11 cellular contexts compared by ENCODE assay signal in the genomic region with DNA sequence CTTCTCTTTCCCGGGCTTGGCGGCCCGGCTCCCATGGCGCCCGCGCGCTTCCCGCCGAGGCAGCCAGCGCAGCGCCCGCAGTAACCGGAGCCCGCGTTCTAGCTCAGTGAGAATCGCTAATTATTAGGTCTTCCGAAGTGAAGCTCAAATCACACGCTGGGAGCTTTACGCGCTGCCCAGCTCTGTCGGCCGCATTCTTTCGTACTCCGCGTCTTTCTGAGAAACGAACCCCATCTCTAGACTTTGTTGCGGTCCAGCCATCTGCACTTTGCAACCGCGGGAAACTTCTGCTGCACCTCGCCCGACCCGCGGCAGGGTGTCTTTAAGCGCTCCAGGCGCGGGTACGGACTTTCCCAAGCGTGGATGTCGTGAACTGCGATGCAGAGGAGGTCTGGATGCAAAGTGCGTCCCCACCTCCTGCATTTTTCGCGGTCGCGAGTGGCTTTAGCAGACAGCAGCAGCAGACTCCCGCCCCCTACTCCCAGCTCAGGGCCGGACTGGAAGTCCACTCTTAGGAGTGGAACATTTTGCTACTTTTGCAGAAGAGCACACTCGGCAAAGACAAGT. TPM values are rescaled to one million over a fixed set of nuclear protein-coding genes. Genes with fewer than 3 reads are reported as not detected.
DNase-seq lines count a peak whose midpoint lies in the region; ATAC-seq and TF ChIP-seq lines count a peak whose summit lies in the region.
"Had no signal": no experiment of that assay in that cellular context is flagged by ENCODE, and none has a peak within 500 bp of the region (broad histone marks: within the 10 kb centered on the region; RNA-seq: fewer than 3 reads in every experiment).

No MANE protein-coding gene starts in this region.

- H3K27me3 ChIP-seq in esophagus squamous epithelium (peaks cover 62 to 100% (median 89%) of the 10 kb centered on the region in 4 donors), spleen (replicated peaks in 1 of 7) (peaks cover 27 to 100% (median 100%) of the 10 kb centered on the region in 7 donors)

- H3K4me1 Mint-ChIP-seq in activated CD4-positive, alpha-beta T cell treated with anti-CD3 and anti-CD28 coated beads, Interleukin-2, amount 10 ng/mL, durations not matched to agents 7 days and 5 days: peaks cover 15% of the 10 kb centered on the region

- POLR2A ChIA-PET in activated CD4-positive, alpha-beta T cell treated with anti-CD3 and anti-CD28 coated beads, Interleukin-2, amount 10 ng/mL, durations not matched to agents 7 days and 5 days (lab: Charles Lee): no interaction called here

- H3K36me3 ChIP-seq in esophagus squamous epithelium: no peaks in the 10 kb centered on the region
- H3K36me3 ChIP-seq in spleen: no peaks in the 10 kb centered on the region

- peak overlapping the region; percentile 52 for H3K27ac Mint-ChIP-seq in activated CD4-positive, alpha-beta T cell treated with anti-CD3 and anti-CD28 coated beads, Interleukin-2, amount 10 ng/mL, durations not matched to agents 7 days and 5 days
- H3K27ac Mint-ChIP-seq: dendritic cell treated with granulocyte-macrophage colony-stimulating factor and Interleukin-4, amounts not matched to agents 40 ng/mL and 50 ng/mL, for 4 days had no signal

- TF ChIP-seq CTCF in esophagus squamous epithelium (IDR thresholded peaks at IDR 0.05): no peak
- TF ChIP-seq CTCF in spleen (IDR thresholded peaks at IDR 0.05 in 8 of 11, conservative IDR thresholded peaks at IDR 0.05 in 3 of 11): no peak

- CTCF ChIA-PET in activated CD4-positive, alpha-beta T cell treated with anti-CD3 and anti-CD28 coated beads, Interleukin-2, amount 10 ng/mL, durations not matched to agents 7 days and 5 days (lab: Charles Lee): interaction anchor here (1.0 to 2.8 kb wide), 2 partner anchors 8 to 12 kb away, joined by 5 to 6 read pairs; no protein-coding TSS in a partner anchor

- peaks cover 3% of the 10 kb centered on the region for H3K36me3 Mint-ChIP-seq in activated CD4-positive, alpha-beta T cell treated with anti-CD3 and anti-CD28 coated beads, Interleukin-2, amount 10 ng/mL, durations not matched to agents 7 days and 5 days (ENCODE audit: low read depth)

- H3K9me3 Mint-ChIP-seq in activated CD4-positive, alpha-beta T cell treated with anti-CD3 and anti-CD28 coated beads, Interleukin-2, amount 10 ng/mL, durations not matched to agents 7 days and 5 days: no peaks in the 10 kb centered on the region
- H3K9me3 Mint-ChIP-seq: dendritic cell treated with granulocyte-macrophage colony-stimulating factor and Interleukin-4, amounts not matched to agents 40 ng/mL and 50 ng/mL, for 4 days had no signal

- DNase-seq in activated CD4-positive, alpha-beta T cell treated with anti-CD3 and anti-CD28 coated beads, Interleukin-2, amount 10 ng/mL, durations not matched to agents 7 days and 5 days: no peak
- DNase-seq in activated CD4-positive, alpha-beta T cell treated with anti-CD3 and anti-CD28 coated beads, Interleukin-2, amount 50 U/mL, for 48 hours: no peak
- peak; percentile 73 for DNase-seq in NCI-H69 (lab: John Stamatoyannopoulos, UW)
- DNase-seq in esophagus squamous epithelium (lab: John Stamatoyannopoulos, UW): no peak
- DNase-seq in spleen: peak; percentile 64
- DNase-seq in OCI-M2 (lab: John Stamatoyannopoulos, UW; ENCODE audit: unreplicated experiment): no peak
- no peak for DNase-seq in NCI-H1092 treated with DMSO at 0.1 percent for 48 hours (lab: John Stamatoyannopoulos, UW)
- DNase-seq: SHP77; stimulated activated CD4-positive, alpha-beta T cell treated with anti-CD3 and anti-CD28 coated beads, Interleukin-15, amount 100 ng/mL, for 24 hours had no signal

- TF ChIP-seq POLR2A in esophagus squamous epithelium (IDR thresholded peaks at IDR 0.05) (no peak), spleen (IDR thresholded peaks at IDR 0.05) (no peak)

- no peaks in the 10 kb centered on the region for H3K9me3 ChIP-seq in esophagus squamous epithelium
- peaks cover 0 to 18% (median 0%) of the 10 kb centered on the region in 8 donors for H3K9me3 ChIP-seq in spleen

- 3 to 6% methylated on average over 12 to 28 of the region's 48 CpGs for WGBS in esophagus squamous epithelium, 2 donors
- WGBS in spleen, 5 donors: 3 to 12% (median 3%) methylated on average over 24 to 48 of the region's 48 CpGs

- H3K4me3 ChIP-seq in esophagus squamous epithelium (peak overlapping the region; percentile 3 to 50 (median 17)), spleen (peak overlapping the region in 7 of 8 donors; percentile 12 to 52 (median 33))

- H3K4me1 ChIP-seq in esophagus squamous epithelium (peaks cover 42 to 81% (median 56%) of the 10 kb centered on the region in 3 donors), spleen (peaks cover 53 to 77% (median 62%) of the 10 kb centered on the region in 6 donors)

- no peak for ATAC-seq in HG03439 (IDR thresholded peaks at IDR 0.05; ENCODE audit: unreplicated experiment)

- peak overlapping the region; percentile 56 for H3K4me3 Mint-ChIP-seq in activated CD4-positive, alpha-beta T cell treated with anti-CD3 and anti-CD28 coated beads, Interleukin-2, amount 10 ng/mL, durations not matched to agents 7 days and 5 days
- H3K4me3 Mint-ChIP-seq: dendritic cell treated with granulocyte-macrophage colony-stimulating factor and Interleukin-4, amounts not matched to agents 40 ng/mL and 50 ng/mL, for 4 days had no signal

- peaks cover 74% of the 10 kb centered on the region for H3K27me3 Mint-ChIP-seq in activated CD4-positive, alpha-beta T cell treated with anti-CD3 and anti-CD28 coated beads, Interleukin-2, amount 10 ng/mL, durations not matched to agents 7 days and 5 days

- intact Hi-C loops in esophagus squamous epithelium (cut with DNase I) (no loop called here), spleen (cut with DNase I; ENCODE audit: low total_unique reads) (no loop called here)

- H3K27ac ChIP-seq in esophagus squamous epithelium (no peak overlapping the region), spleen (no peak overlapping the region)

RNA-seq across cellular contexts. Expression of a gene that starts 6.0 kb away (rescaled TPM):
- total RNA-seq in activated CD4-positive, alpha-beta T cell treated with anti-CD3 and anti-CD28 coated beads, Interleukin-2, amount 10 ng/mL, durations not matched to agents 7 days and 5 days: not detected
- under 1 TPM in 1 of 4 donors, not detected in 3; 0.38 TPM for total RNA-seq in esophagus squamous epithelium
- total RNA-seq in spleen: not detected
- polyA plus RNA-seq in spleen: under 1 TPM in 2 of 3 donors, not detected in 1; 0.02 to 0.05 TPM

Comparison
In these comparisons a context has a peak if more than half of its experiments do, and no peak if none do; other contexts are left out.
1. DNase-seq: peak in NCI-H69 (single experiment) and spleen (single experiment); none in activated CD4-positive, alpha-beta T cell treated with anti-CD3 and anti-CD28 coated beads, Interleukin-2, amount 10 ng/mL, durations not matched to agents 7 days and 5 days (single experiment), activated CD4-positive, alpha-beta T cell treated with anti-CD3 and anti-CD28 coated beads, Interleukin-2, amount 50 U/mL, for 48 hours (0 of 2), esophagus squamous epithelium (single experiment), OCI-M2 (single experiment) and NCI-H1092 treated with DMSO at 0.1 percent for 48 hours (single experiment).